32 cellular contexts compared by ENCODE assay signal in genomic region chr7:17462059-17462695, GRCh38.
DNase-seq lines count a peak whose midpoint lies in the region; ATAC-seq and FAIRE-seq lines count a peak whose summit lies in the region.
"Had no signal": no experiment of that assay in that cellular context is flagged by ENCODE, and none has a peak within 500 bp of the region (broad histone marks: within the 10 kb centered on the region; RNA-seq: fewer than 3 reads in every experiment).

No MANE protein-coding gene starts in this region.

- no peak overlapping the region for H3K4me2 ChIP-seq in GM23248 (ENCODE audit: unreplicated experiment)

- H2AFZ ChIP-seq in GM23248, result peak overlapping the region; percentile 38; the same call in 1 of the 2 replicates

- 9% methylated on average over 3 of the region's 3 CpGs for WGBS in GM23248 (ENCODE audit: low coverage in 1 of 2, low lambda C conversion rate in 2 of 2, missing lambda C conversion rate in 2 of 2), 2 experiments
- 68 to 79% (median 70%) methylated on average over 3 of the region's 3 CpGs for WGBS in small intestine, 3 donors

- DNase-seq in GM23248, result peak; percentile 13
- peak; percentile 56 for DNase-seq in RPMI7951 (ENCODE audit: low read depth)
- DNase-seq in small intestine, result no peak
- no peak for DNase-seq in NCI-H1930 (lab: John Stamatoyannopoulos, UW)
- DNase-seq: activated CD4-positive, alpha-beta T cell treated with anti-CD3 and anti-CD28 coated beads for 48 hours; activated CD8-positive, alpha-beta memory T cell treated with anti-CD3 and anti-CD28 coated beads for 24 hours; activated T-cell treated with anti-CD3 and anti-CD28 coated beads for 4 hours; Calu3; DMS79 treated with DMSO at 0.1 percent for 48 hours; H9; heart left ventricle; kidney; left ventricle myocardium superior; naive B cell; NCI-H2029; NCI-H526 treated with DMSO at 0.1 percent for 48 hours; right cardiac atrium; SHP77 treated with DMSO at 0.1 percent for 48 hours; spleen; stimulated activated CD4-positive, alpha-beta T cell treated with anti-CD3 and anti-CD28 coated beads, Interleukin-2, amount 100 ng/mL, for 24 hours; stimulated activated naive CD8-positive, alpha-beta T cell treated with anti-CD3 and anti-CD28 coated beads, Interleukin-15, Interleukin-2, amounts not matched to agents 100 U/mL and 50 U/mL, for 24 hours; SW 1271; T1000; testis; WERI-Rb-1 had no signal

- in situ Hi-C loops in GM23248 (cut with MboI), result no loop called here

- no peaks in the 10 kb centered on the region for H3K27me3 ChIP-seq in GM23248 (replicated peaks; ENCODE audit: insufficient read depth)
- H3K27me3 ChIP-seq in small intestine (ENCODE audit: control insufficient read depth in 2 of 2, insufficient read depth in 2 of 2, low read length in 2 of 2), result no peaks in the 10 kb centered on the region
- H3K27me3 ChIP-seq: heart left ventricle, spleen, testis had no signal

- FAIRE-seq in endometrium (lab: Jason Lieb, UNC) (peak; percentile 72), small intestine (lab: Jason Lieb, UNC) (peak; percentile 39)
- FAIRE-seq: K562, kidney had no signal

- no peak overlapping the region for H3K27ac ChIP-seq in GM23248
- H3K27ac ChIP-seq in small intestine (ENCODE audit: low read depth in 1 of 2, low read length in 1 of 2), result no peak overlapping the region
- H3K27ac ChIP-seq: epithelial cell of prostate, heart left ventricle, spleen, testis, WERI-Rb-1 had no signal

- H3K9me2 ChIP-seq in GM23248 (ENCODE audit: insufficient read depth), result no peaks in the 10 kb centered on the region

- no peaks in the 10 kb centered on the region for H3F3A ChIP-seq in GM23248 (ENCODE audit: insufficient read depth)

- H3K4me3 ChIP-seq in GM23248 (no peak overlapping the region), small intestine (ENCODE audit: low read depth in 1 of 2, low read length in 2 of 2) (no peak overlapping the region)
- H3K4me3 ChIP-seq: heart left ventricle, K562, spleen, testis had no signal

- no peak overlapping the region for H3K9ac ChIP-seq in GM23248

- H3K79me2 ChIP-seq in GM23248 (ENCODE audit: insufficient read depth), result no peaks in the 10 kb centered on the region

- H3K9me3 ChIP-seq in GM23248 (ENCODE audit: low read depth) (no peaks in the 10 kb centered on the region), small intestine (ENCODE audit: control insufficient read depth, low read depth) (no peaks in the 10 kb centered on the region)
- H3K9me3 ChIP-seq: testis had no signal

- 0 out of 2 replicates have a peak, but pooled peaks cover 6% of the 10 kb centered on the region for H3K4me1 ChIP-seq in GM23248 (ENCODE audit: insufficient read depth)
- no peaks in the 10 kb centered on the region for H3K4me1 ChIP-seq in small intestine (ENCODE audit: control insufficient read depth in 2 of 2, insufficient read depth in 1 of 2, low read depth in 1 of 2, low read length in 1 of 2)
- H3K4me1 ChIP-seq: testis had no signal

- no peak for ATAC-seq in HG03196 (IDR thresholded peaks at IDR 0.05; ENCODE audit: unreplicated experiment)
- no peak for ATAC-seq in GM19463 (IDR thresholded peaks at IDR 0.05; ENCODE audit: unreplicated experiment)
- no peak for ATAC-seq in HG03520 (IDR thresholded peaks at IDR 0.05; ENCODE audit: unreplicated experiment)
- ATAC-seq: activated naive CD4-positive, alpha-beta T cell treated with anti-CD3 and anti-CD28 coated beads, Interleukin-2, amount 50 U/mL, for 72 hours; heart left ventricle; K562; left ventricle myocardium superior; right cardiac atrium; stimulated activated naive CD8-positive, alpha-beta T cell treated with anti-CD3 and anti-CD28 coated beads, Interleukin-15, Interleukin-2, amounts not matched to agents 100 U/mL and 50 U/mL, for 24 hours had no signal

- H4K20me1 ChIP-seq in GM23248 (ENCODE audit: insufficient read depth), result no peaks in the 10 kb centered on the region

- H3K36me3 ChIP-seq in GM23248 (ENCODE audit: low read depth) (no peaks in the 10 kb centered on the region), small intestine (ENCODE audit: control insufficient read depth in 2 of 2, insufficient read depth in 2 of 2, low read length in 2 of 2) (no peaks in the 10 kb centered on the region)
- H3K36me3 ChIP-seq: heart left ventricle, spleen, WERI-Rb-1 had no signal

Comparison
In these comparisons a context has a peak if more than half of its experiments do, and no peak if none do; other contexts are left out.
1. DNase-seq: peak in GM23248 (single experiment) and RPMI7951 (single experiment); none in small intestine (single experiment) and NCI-H1930 (0 of 2).